Comparison of ENCODE assay signal across 8 cellular contexts in the genomic region with DNA sequence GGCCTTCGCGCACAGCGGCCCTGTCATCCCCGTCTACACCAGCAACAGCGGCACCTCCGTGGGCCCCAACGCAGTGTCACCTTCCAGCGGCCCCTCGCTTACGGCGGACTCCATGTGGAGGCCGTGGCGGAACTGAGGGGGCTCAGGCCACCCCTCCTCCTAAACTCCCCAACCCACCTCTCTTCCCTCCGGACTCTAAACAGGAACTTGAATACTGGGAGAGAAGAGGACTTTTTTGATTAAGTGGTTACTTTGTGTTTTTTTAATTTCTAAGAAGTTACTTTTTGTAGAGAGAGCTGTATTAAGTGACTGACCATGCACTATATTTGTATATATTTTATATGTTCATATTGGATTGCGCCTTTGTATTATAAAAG. TPM values are rescaled to one million over a fixed set of nuclear protein-coding genes. Genes with fewer than 3 reads are reported as not detected.
DNase-seq lines count a peak whose midpoint lies in the region; ATAC-seq and TF ChIP-seq lines count a peak whose summit lies in the region.

No MANE protein-coding gene starts in this region.

- H3K27me3 ChIP-seq in H7 (ENCODE audit: control insufficient read depth, insufficient read depth, low read length) = peaks cover 9% of the 10 kb centered on the region; the same call in 1 of the 2 replicates

- H3K27me3 Mint-ChIP-seq in T-helper 17 cell = peaks cover 35% of the 10 kb centered on the region
- H3K27me3 Mint-ChIP-seq in glutamatergic neuron (ENCODE audit: unreplicated experiment) = peaks cover 20% of the 10 kb centered on the region

- H3K27ac Mint-ChIP-seq in T-helper 17 cell (no peak overlapping the region), glutamatergic neuron (ENCODE audit: unreplicated experiment) (no peak overlapping the region)

- H3K4me3 Mint-ChIP-seq in T-helper 17 cell (peak overlapping the region; percentile 73), glutamatergic neuron (ENCODE audit: unreplicated experiment) (peak overlapping the region; percentile 76)

- H3K36me3 ChIP-seq in H7 (replicated peaks; ENCODE audit: control insufficient read depth, insufficient read depth, low read length) = no peaks in the 10 kb centered on the region

- no peak for TF ChIP-seq CTCF in glutamatergic neuron (IDR thresholded peaks at IDR 0.05; ENCODE audit: partially characterized antibody, unreplicated experiment)

- H3K9me3 ChIP-seq in T-helper 17 cell (ENCODE audit: control insufficient read depth, low read length, poor library complexity, severe bottlenecking) = no peaks in the 10 kb centered on the region

- H3K4me3 ChIP-seq in H7 (ENCODE audit: insufficient read depth, low read depth, low read length) = peak overlapping the region; percentile 69
- H3K4me3 ChIP-seq in skin epidermis = peak overlapping the region; percentile 49 to 67 (median 60)

- peaks cover 37% of the 10 kb centered on the region for H3K4me1 Mint-ChIP-seq in T-helper 17 cell
- peaks cover 20% of the 10 kb centered on the region for H3K4me1 Mint-ChIP-seq in glutamatergic neuron (ENCODE audit: low read depth, unreplicated experiment)

- ATAC-seq in T-helper 17 cell = no peak
- no peak for ATAC-seq in GM19328 (IDR thresholded peaks at IDR 0.05; ENCODE audit: unreplicated experiment)
- ATAC-seq in GM18498 (IDR thresholded peaks at IDR 0.05; ENCODE audit: unreplicated experiment) = no peak

- no peak for DNase-seq in H7
- DNase-seq in T-helper 17 cell = no peak
- DNase-seq in glutamatergic neuron = no peak
- no peak for DNase-seq in central memory CD4-positive, alpha-beta T cell
- DNase-seq in effector CD4-positive, alpha-beta T cell = no peak

- peaks cover 4% of the 10 kb centered on the region for H3K9me3 Mint-ChIP-seq in glutamatergic neuron (ENCODE audit: unreplicated experiment)

- H3K36me3 Mint-ChIP-seq in T-helper 17 cell (ENCODE audit: low read depth) (peaks cover 11% of the 10 kb centered on the region), glutamatergic neuron (ENCODE audit: unreplicated experiment) (no peaks in the 10 kb centered on the region)

- peak overlapping the region in 18 of 21 experiments; percentile 41 to 94 (median 86) for H3K27ac ChIP-seq in skin epidermis

RNA-seq across cellular contexts. Expression of gene HES1, which starts 2.1 kb away (rescaled TPM):
- total RNA-seq in H7 (2014; rRNA removed; shearing (Covaris generic)) = 49.4 and 70.9 TPM in 2 replicates
- 1 to 10 TPM; 2.4 to 3.1 TPM for total RNA-seq in T-helper 17 cell
- 0.34 TPM for total RNA-seq in glutamatergic neuron (ENCODE audit: unreplicated experiment)

Comparison
In these comparisons a context has a peak if more than half of its experiments do, and no peak if none do; other contexts are left out.
1. RNA of gene HES1, which starts 2.1 kb away (total RNA-seq): 49.4 to 70.9 TPM in H7; 2.4 to 3.1 TPM in T-helper 17 cell and 0.34 TPM in glutamatergic neuron (single experiment); every median in the first group is over 10 times any median in the second.